Comparison of ENCODE assay signal across 8 cellular contexts in the genomic region with DNA sequence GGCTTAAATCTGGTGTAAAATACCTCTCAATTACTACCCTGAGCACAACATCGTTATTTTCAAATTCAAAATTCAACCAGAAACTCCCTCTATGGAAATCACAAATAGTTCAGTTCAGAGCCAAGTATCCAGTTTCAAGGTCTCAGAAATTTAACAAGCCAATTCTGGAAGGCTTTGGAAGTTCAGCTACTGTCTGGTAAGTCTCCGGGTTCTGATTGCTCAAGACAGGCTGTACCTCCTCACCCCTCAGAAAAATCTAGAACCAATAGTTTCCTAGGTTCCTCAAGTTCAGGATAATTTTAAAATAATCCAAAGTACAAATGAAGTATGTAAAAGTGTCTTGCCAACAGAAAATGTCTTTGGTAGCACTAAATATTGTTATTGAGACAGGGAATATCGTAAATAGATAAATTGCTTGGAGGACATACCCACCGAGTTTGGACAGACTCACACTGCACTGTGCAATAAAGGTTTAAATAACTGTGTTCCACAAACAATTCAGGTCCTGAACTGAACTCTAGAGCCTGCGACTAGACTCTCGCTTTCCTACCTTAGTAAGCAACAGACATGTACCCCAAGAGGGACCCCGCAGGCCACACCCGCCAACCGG. TPM values are rescaled to one million over a fixed set of nuclear protein-coding genes. Genes with fewer than 3 reads are reported as not detected.
DNase-seq lines count a peak whose midpoint lies in the region; ATAC-seq lines count a peak whose summit lies in the region.

No MANE protein-coding gene starts in this region.

- peak overlapping the region; percentile 98 for H3K4me3 Mint-ChIP-seq in activated naive CD4-positive, alpha-beta T cell treated with anti-CD3 and anti-CD28 coated beads, Interleukin-2, amount 10 ng/mL, durations not matched to agents 7 days and 5 days
- peak overlapping the region; percentile 99 for H3K4me3 Mint-ChIP-seq in activated T-helper 17 cell treated with anti-CD3 and anti-CD28 coated beads, Interleukin-2, amount 50 U/mL, for 72 hours
- H3K4me3 Mint-ChIP-seq in immature natural killer cell, result peak overlapping the region; percentile 96 to 99 (median 98)

- H3K9ac ChIP-seq in subcutaneous abdominal adipose tissue (ENCODE audit: low read length in 5 of 5), result peak overlapping the region; percentile 75 to 97 (median 94)

- H3K27ac Mint-ChIP-seq in activated naive CD4-positive, alpha-beta T cell treated with anti-CD3 and anti-CD28 coated beads, Interleukin-2, amount 10 ng/mL, durations not matched to agents 7 days and 5 days, result peak overlapping the region; percentile 97
- peak overlapping the region; percentile 96 for H3K27ac Mint-ChIP-seq in activated T-helper 17 cell treated with anti-CD3 and anti-CD28 coated beads, Interleukin-2, amount 50 U/mL, for 72 hours
- peak overlapping the region; percentile 78 to 96 (median 94) for H3K27ac Mint-ChIP-seq in immature natural killer cell

- H3K27me3 ChIP-seq in subcutaneous abdominal adipose tissue (ENCODE audit: control insufficient read depth in 5 of 5, insufficient read depth in 4 of 5, low read length in 5 of 5), result no peaks in the 10 kb centered on the region

- no peak for ATAC-seq in activated T-helper 17 cell treated with anti-CD3 and anti-CD28 coated beads, Interleukin-2, amount 50 U/mL, for 72 hours (replicated peaks)
- ATAC-seq in HG03432 (IDR thresholded peaks at IDR 0.05; ENCODE audit: unreplicated experiment) (no peak), HG03025 (IDR thresholded peaks at IDR 0.05; ENCODE audit: low FRiP score, unreplicated experiment) (no peak)

- H3K4me1 Mint-ChIP-seq in activated naive CD4-positive, alpha-beta T cell treated with anti-CD3 and anti-CD28 coated beads, Interleukin-2, amount 10 ng/mL, durations not matched to agents 7 days and 5 days, result peaks cover 40% of the 10 kb centered on the region
- H3K4me1 Mint-ChIP-seq in activated T-helper 17 cell treated with anti-CD3 and anti-CD28 coated beads, Interleukin-2, amount 50 U/mL, for 72 hours, result peaks cover 31% of the 10 kb centered on the region
- H3K4me1 Mint-ChIP-seq in immature natural killer cell, result peaks cover 39 to 56% of the 10 kb centered on the region in 2 donors

- no peaks in the 10 kb centered on the region for H3K9me3 ChIP-seq in subcutaneous abdominal adipose tissue (ENCODE audit: control insufficient read depth in 5 of 5, low read length in 5 of 5)

- peak overlapping the region; percentile 91 for H3K27ac ChIP-seq in subcutaneous abdominal adipose tissue (ENCODE audit: low read depth, low read length)

- CTCF ChIA-PET in activated naive CD4-positive, alpha-beta T cell treated with anti-CD3 and anti-CD28 coated beads, Interleukin-2, amount 10 ng/mL, durations not matched to agents 7 days and 5 days (lab: Charles Lee), result no interaction called here

- H3K36me3 Mint-ChIP-seq in activated naive CD4-positive, alpha-beta T cell treated with anti-CD3 and anti-CD28 coated beads, Interleukin-2, amount 10 ng/mL, durations not matched to agents 7 days and 5 days, result peaks cover 12% of the 10 kb centered on the region
- peaks cover 7% of the 10 kb centered on the region for H3K36me3 Mint-ChIP-seq in activated T-helper 17 cell treated with anti-CD3 and anti-CD28 coated beads, Interleukin-2, amount 50 U/mL, for 72 hours (ENCODE audit: low read depth)
- no peaks in the 10 kb centered on the region for H3K36me3 Mint-ChIP-seq in immature natural killer cell

- no peaks in the 10 kb centered on the region for H3K9me3 Mint-ChIP-seq in activated naive CD4-positive, alpha-beta T cell treated with anti-CD3 and anti-CD28 coated beads, Interleukin-2, amount 10 ng/mL, durations not matched to agents 7 days and 5 days
- H3K9me3 Mint-ChIP-seq in activated T-helper 17 cell treated with anti-CD3 and anti-CD28 coated beads, Interleukin-2, amount 50 U/mL, for 72 hours, result no peaks in the 10 kb centered on the region
- H3K9me3 Mint-ChIP-seq in immature natural killer cell, result no peaks in the 10 kb centered on the region

- H3K4me3 ChIP-seq in subcutaneous abdominal adipose tissue (ENCODE audit: low read depth in 1 of 5, low read length in 5 of 5), result peak overlapping the region; percentile 88 to 99 (median 94)

- no peak for DNase-seq in activated naive CD4-positive, alpha-beta T cell treated with anti-CD3 and anti-CD28 coated beads, Interleukin-2, amount 10 ng/mL, durations not matched to agents 7 days and 5 days
- DNase-seq in activated naive CD4-positive, alpha-beta T cell (lab: John Stamatoyannopoulos, UW), result no peak
- DNase-seq in immature natural killer cell (no peak), NCI-H2029 (lab: John Stamatoyannopoulos, UW) (no peak)

- H3K4me1 ChIP-seq in subcutaneous abdominal adipose tissue (ENCODE audit: control insufficient read depth in 5 of 5, insufficient read depth in 5 of 5, low read length in 5 of 5), result peaks cover 7 to 22% (median 13%) of the 10 kb centered on the region in 5 donors

- H3K36me3 ChIP-seq in subcutaneous abdominal adipose tissue (ENCODE audit: control insufficient read depth in 5 of 5, insufficient read depth in 5 of 5, low read length in 5 of 5), result no peaks in the 10 kb centered on the region

- peaks cover 21% of the 10 kb centered on the region for H3K27me3 Mint-ChIP-seq in activated naive CD4-positive, alpha-beta T cell treated with anti-CD3 and anti-CD28 coated beads, Interleukin-2, amount 10 ng/mL, durations not matched to agents 7 days and 5 days
- H3K27me3 Mint-ChIP-seq in activated T-helper 17 cell treated with anti-CD3 and anti-CD28 coated beads, Interleukin-2, amount 50 U/mL, for 72 hours, result peaks cover 2% of the 10 kb centered on the region
- H3K27me3 Mint-ChIP-seq in immature natural killer cell (ENCODE audit: low read depth in 3 of 3), result peaks cover 7 to 17% (median 11%) of the 10 kb centered on the region in 3 donors

RNA-seq across cellular contexts. Expression of a gene that starts 0.7 kb away (rescaled TPM):
- 10 to 100 TPM; 24.3 to 47.4 TPM for total RNA-seq in activated T-helper 17 cell treated with anti-CD3 and anti-CD28 coated beads, Interleukin-2, amount 50 U/mL, for 72 hours
- polyA plus RNA-seq in immature natural killer cell, result 10 to 100 TPM; 37.7 to 41.9 (median 41.7) TPM

RNA-seq across cellular contexts. Expression of a gene that starts 35.7 kb away (rescaled TPM):
- total RNA-seq in activated T-helper 17 cell treated with anti-CD3 and anti-CD28 coated beads, Interleukin-2, amount 50 U/mL, for 72 hours, result 10 to 100 TPM; 30.6 to 36.4 TPM
- polyA plus RNA-seq in immature natural killer cell, result 1 to 10 TPM in 2 of 3 donors, under 1 TPM in 1; 0.42 to 8.4 (median 3.2) TPM
